ENCODE assay signal across 17 cellular contexts in genomic region chr14:53875337-53875897, GRCh38.
"Had no signal": no experiment of that assay in that cellular context is flagged by ENCODE, and none has a peak within 500 bp of the region (broad histone marks: within the 10 kb centered on the region; RNA-seq: fewer than 3 reads in every experiment).

No MANE protein-coding gene starts in this region.

- ATAC-seq: stimulated activated naive CD8-positive, alpha-beta T cell treated with anti-CD3 and anti-CD28 coated beads, Interleukin-15, Interleukin-2, amounts not matched to agents 100 U/mL and 50 U/mL, for 24 hours; WTC11 had no signal

- H3K4me3 ChIP-seq: ascending aorta, esophagus muscularis mucosa, lung, smooth muscle cell, upper lobe of left lung had no signal

- H3K4me2 ChIP-seq: smooth muscle cell had no signal

- FAIRE-seq: bronchial epithelial cell, TTC549 had no signal

- H3K27me3 ChIP-seq: ascending aorta, esophagus muscularis mucosa, upper lobe of left lung had no signal

- H3K9me3 ChIP-seq: ascending aorta, esophagus muscularis mucosa, upper lobe of left lung had no signal

- H3K36me3 ChIP-seq: ascending aorta, esophagus muscularis mucosa, upper lobe of left lung had no signal

- H3K27ac ChIP-seq: esophagus muscularis mucosa, upper lobe of left lung had no signal

- DNase-seq: activated CD4-positive, alpha-beta T cell treated with anti-CD3 and anti-CD28 coated beads, Interleukin-2, amount 10 ng/mL, durations not matched to agents 24 days and 14 days; activated naive CD8-positive, alpha-beta T cell treated with anti-CD3 and anti-CD28 coated beads, Interleukin-2, amount 10 ng/mL, durations not matched to agents 7 days and 5 days; foreskin melanocyte; head of caudate nucleus; nephron progenitor cell; occipital lobe; stimulated activated CD4-positive, alpha-beta T cell treated with anti-CD3 and anti-CD28 coated beads, Interleukin-4, amount 100 ng/mL, for 4 hours; stimulated activated naive CD8-positive, alpha-beta T cell treated with anti-CD3 and anti-CD28 coated beads, Interleukin-15, Interleukin-2, amounts not matched to agents 100 U/mL and 50 U/mL, for 24 hours; T-helper 2 cell; upper lobe of left lung had no signal
